1 cellular context compared by ENCODE assay signal in the genomic region with DNA sequence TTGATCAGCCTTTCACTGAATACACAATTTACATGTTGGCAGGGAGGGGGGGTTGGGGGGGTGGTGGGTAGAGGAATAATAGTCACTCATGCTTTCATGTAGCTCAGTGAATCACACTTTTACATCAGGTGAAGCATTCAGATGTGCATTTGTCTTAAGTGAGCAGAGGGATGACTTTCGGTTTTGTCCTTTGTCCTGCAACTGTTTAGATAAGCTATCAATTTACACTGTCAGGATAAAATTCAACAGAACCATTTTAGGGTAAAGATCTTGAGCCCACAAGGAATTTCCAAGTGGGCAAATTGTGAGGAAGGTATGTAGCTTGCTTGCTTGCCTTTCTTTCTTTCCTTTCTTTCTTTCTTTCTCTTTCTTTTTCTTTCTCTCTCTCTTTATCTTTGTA.
TF ChIP-seq lines count a peak whose summit lies in the region.

No MANE protein-coding gene starts in this region.

TF ChIP-seq in K562, 482 proteins besides CTCF, POLR2A, EP300 and RAD21 (continued from another document):
- no peak for TF ChIP-seq NEUROD1 (IDR thresholded peaks at IDR 0.05; ENCODE audit: borderline replicate concordance, low read depth, low read length, partially characterized antibody)
- TF ChIP-seq GABPB1 (CRISPR knock-in tag; IDR thresholded peaks at IDR 0.05), result no peak
- TF ChIP-seq PHTF2 (CRISPR knock-in tag; IDR thresholded peaks at IDR 0.05), result no peak
- no peak for TF ChIP-seq HLTF (IDR thresholded peaks at IDR 0.05)
- peak; percentile 65 for TF ChIP-seq CBFA2T3 (IDR thresholded peaks at IDR 0.05)
- no peak for TF ChIP-seq TFAM (CRISPR knock-in tag; conservative IDR thresholded peaks at IDR 0.05)
- TF ChIP-seq TCF3 (CRISPR knock-in tag; IDR thresholded peaks at IDR 0.05), result 0 out of 2 replicates have a peak, but pooled peaks have one; percentile 13
- no peak for TF ChIP-seq XRCC5 (IDR thresholded peaks at IDR 0.05; ENCODE audit: low read depth, low read length)
- no peak for TF ChIP-seq PML (IDR thresholded peaks at IDR 0.05; ENCODE audit: low read length)
- no peak for TF ChIP-seq EZH2 (IDR thresholded peaks at IDR 0.05; ENCODE audit: borderline replicate concordance, low read depth, low read length)
- TF ChIP-seq, protein P1, sequence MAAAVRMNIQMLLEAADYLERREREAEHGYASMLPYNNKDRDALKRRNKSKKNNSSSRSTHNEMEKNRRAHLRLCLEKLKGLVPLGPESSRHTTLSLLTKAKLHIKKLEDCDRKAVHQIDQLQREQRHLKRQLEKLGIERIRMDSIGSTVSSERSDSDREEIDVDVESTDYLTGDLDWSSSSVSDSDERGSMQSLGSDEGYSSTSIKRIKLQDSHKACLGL (CRISPR knock-in tag; IDR thresholded peaks at IDR 0.05; ENCODE audit: borderline replicate concordance, poor library complexity, severe bottlenecking), result no peak
- TF ChIP-seq CTBP1 (IDR thresholded peaks at IDR 0.05; ENCODE audit: borderline replicate concordance), result no peak
- no peak for TF ChIP-seq ZNF77 (CRISPR knock-in tag; IDR thresholded peaks at IDR 0.05)
- no peak for TF ChIP-seq CBX5 (IDR thresholded peaks at IDR 0.05; ENCODE audit: borderline replicate concordance, low read depth)
- TF ChIP-seq ARID1B (IDR thresholded peaks at IDR 0.05), result peak; percentile 61
- no peak for TF ChIP-seq DNMT1 (IDR thresholded peaks at IDR 0.05)
- TF ChIP-seq RERE (CRISPR knock-in tag; IDR thresholded peaks at IDR 0.05; ENCODE audit: borderline replicate concordance), result no peak
- no peak for TF ChIP-seq ZNF717 (CRISPR knock-in tag; IDR thresholded peaks at IDR 0.05)
- no peak for TF ChIP-seq ZNF12 (CRISPR knock-in tag; IDR thresholded peaks at IDR 0.05)
- TF ChIP-seq, protein P2, sequence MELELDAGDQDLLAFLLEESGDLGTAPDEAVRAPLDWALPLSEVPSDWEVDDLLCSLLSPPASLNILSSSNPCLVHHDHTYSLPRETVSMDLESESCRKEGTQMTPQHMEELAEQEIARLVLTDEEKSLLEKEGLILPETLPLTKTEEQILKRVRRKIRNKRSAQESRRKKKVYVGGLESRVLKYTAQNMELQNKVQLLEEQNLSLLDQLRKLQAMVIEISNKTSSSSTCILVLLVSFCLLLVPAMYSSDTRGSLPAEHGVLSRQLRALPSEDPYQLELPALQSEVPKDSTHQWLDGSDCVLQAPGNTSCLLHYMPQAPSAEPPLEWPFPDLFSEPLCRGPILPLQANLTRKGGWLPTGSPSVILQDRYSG (tag; conservative IDR thresholded peaks at IDR 0.05; ENCODE audit: low read depth), result no peak
- no peak for TF ChIP-seq MIER1 (IDR thresholded peaks at IDR 0.05; ENCODE audit: low read depth)
- TF ChIP-seq, protein P3, sequence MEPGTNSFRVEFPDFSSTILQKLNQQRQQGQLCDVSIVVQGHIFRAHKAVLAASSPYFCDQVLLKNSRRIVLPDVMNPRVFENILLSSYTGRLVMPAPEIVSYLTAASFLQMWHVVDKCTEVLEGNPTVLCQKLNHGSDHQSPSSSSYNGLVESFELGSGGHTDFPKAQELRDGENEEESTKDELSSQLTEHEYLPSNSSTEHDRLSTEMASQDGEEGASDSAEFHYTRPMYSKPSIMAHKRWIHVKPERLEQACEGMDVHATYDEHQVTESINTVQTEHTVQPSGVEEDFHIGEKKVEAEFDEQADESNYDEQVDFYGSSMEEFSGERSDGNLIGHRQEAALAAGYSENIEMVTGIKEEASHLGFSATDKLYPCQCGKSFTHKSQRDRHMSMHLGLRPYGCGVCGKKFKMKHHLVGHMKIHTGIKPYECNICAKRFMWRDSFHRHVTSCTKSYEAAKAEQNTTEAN (CRISPR knock-in tag; IDR thresholded peaks at IDR 0.05), result no peak
- TF ChIP-seq GATAD2B (IDR thresholded peaks at IDR 0.05; ENCODE audit: borderline replicate concordance), result no peak
- no peak for TF ChIP-seq MAFK (IDR thresholded peaks at IDR 0.05; ENCODE audit: low read length)
- no peak for TF ChIP-seq MAZ (CRISPR knock-in tag; conservative IDR thresholded peaks at IDR 0.05 in 1 of 2, IDR thresholded peaks at IDR 0.05 in 1 of 2)
- TF ChIP-seq, protein P4, sequence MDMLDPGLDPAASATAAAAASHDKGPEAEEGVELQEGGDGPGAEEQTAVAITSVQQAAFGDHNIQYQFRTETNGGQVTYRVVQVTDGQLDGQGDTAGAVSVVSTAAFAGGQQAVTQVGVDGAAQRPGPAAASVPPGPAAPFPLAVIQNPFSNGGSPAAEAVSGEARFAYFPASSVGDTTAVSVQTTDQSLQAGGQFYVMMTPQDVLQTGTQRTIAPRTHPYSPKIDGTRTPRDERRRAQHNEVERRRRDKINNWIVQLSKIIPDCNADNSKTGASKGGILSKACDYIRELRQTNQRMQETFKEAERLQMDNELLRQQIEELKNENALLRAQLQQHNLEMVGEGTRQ (CRISPR knock-in tag; IDR thresholded peaks at IDR 0.05), result no peak
- peak; percentile 52 for TF ChIP-seq TEAD4 (IDR thresholded peaks at IDR 0.05; ENCODE audit: low read length)
- TF ChIP-seq TEAD4 (CRISPR knock-in tag; IDR thresholded peaks at IDR 0.05; ENCODE audit: borderline replicate concordance), result no peak
- TF ChIP-seq SRSF9 (IDR thresholded peaks at IDR 0.05; ENCODE audit: borderline replicate concordance, low read depth, low read length), result no peak
- TF ChIP-seq VEZF1 (CRISPR knock-in tag; IDR thresholded peaks at IDR 0.05), result peak; percentile 28; the same call in 1 of the 2 replicates
- no peak for TF ChIP-seq ZNF311 (CRISPR knock-in tag; IDR thresholded peaks at IDR 0.05)
- TF ChIP-seq, protein P5, sequence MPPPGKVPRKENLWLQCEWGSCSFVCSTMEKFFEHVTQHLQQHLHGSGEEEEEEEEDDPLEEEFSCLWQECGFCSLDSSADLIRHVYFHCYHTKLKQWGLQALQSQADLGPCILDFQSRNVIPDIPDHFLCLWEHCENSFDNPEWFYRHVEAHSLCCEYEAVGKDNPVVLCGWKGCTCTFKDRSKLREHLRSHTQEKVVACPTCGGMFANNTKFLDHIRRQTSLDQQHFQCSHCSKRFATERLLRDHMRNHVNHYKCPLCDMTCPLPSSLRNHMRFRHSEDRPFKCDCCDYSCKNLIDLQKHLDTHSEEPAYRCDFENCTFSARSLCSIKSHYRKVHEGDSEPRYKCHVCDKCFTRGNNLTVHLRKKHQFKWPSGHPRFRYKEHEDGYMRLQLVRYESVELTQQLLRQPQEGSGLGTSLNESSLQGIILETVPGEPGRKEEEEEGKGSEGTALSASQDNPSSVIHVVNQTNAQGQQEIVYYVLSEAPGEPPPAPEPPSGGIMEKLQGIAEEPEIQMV (tag; conservative IDR thresholded peaks at IDR 0.05; ENCODE audit: low read depth), result no peak
- no peak for TF ChIP-seq ZKSCAN3 (CRISPR knock-in tag; IDR thresholded peaks at IDR 0.05)
- TF ChIP-seq ZFP91 (CRISPR knock-in tag; IDR thresholded peaks at IDR 0.05), result no peak
- TF ChIP-seq, protein P6, sequence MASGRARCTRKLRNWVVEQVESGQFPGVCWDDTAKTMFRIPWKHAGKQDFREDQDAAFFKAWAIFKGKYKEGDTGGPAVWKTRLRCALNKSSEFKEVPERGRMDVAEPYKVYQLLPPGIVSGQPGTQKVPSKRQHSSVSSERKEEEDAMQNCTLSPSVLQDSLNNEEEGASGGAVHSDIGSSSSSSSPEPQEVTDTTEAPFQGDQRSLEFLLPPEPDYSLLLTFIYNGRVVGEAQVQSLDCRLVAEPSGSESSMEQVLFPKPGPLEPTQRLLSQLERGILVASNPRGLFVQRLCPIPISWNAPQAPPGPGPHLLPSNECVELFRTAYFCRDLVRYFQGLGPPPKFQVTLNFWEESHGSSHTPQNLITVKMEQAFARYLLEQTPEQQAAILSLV (tag; IDR thresholded peaks at IDR 0.05), result no peak
- no peak for TF ChIP-seq GTF2F1 (IDR thresholded peaks at IDR 0.05; ENCODE audit: low read depth, low read length)
- no peak for TF ChIP-seq CHD1 (IDR thresholded peaks at IDR 0.05; ENCODE audit: low read length)
TF ChIP-seq in K562: peak in this region for 7.
